ENCODE assay signal across 10 cellular contexts in the genomic region with DNA sequence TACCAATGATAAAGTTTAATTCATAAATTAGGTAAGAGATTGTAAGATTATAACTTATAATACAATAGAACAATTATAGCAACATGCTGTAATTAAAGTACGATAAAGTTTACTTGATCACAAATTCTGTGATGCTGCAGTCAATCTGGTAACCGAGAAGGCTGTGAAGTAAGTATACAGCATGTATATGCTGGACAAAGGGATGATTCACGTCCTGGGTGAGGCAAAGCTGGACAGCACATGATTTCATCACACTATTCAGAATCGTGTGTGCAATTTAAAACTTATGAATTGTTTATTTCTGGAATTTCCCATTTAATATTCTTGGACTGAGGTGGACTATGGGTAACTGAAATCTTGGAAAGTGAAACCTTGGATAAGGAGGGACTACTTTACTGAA.
"Had no signal": no experiment of that assay in that cellular context is flagged by ENCODE, and none has a peak within 500 bp of the region (broad histone marks: within the 10 kb centered on the region; RNA-seq: fewer than 3 reads in every experiment).

No MANE protein-coding gene starts in this region.

- H3K27ac ChIP-seq: colonic mucosa, heart right ventricle, left lung, tibial artery had no signal

- H3K36me3 ChIP-seq: colonic mucosa, heart right ventricle, left lung, tibial artery had no signal

- H3K4me3 ChIP-seq: colonic mucosa, heart right ventricle, left lung, tibial artery had no signal

- H3K4me1 ChIP-seq: colonic mucosa, heart right ventricle, left lung, tibial artery had no signal

- H3K9me3 ChIP-seq: colonic mucosa, tibial artery had no signal

- H3K27me3 ChIP-seq: colonic mucosa, heart right ventricle, left lung, tibial artery had no signal

- DNase-seq: activated effector memory CD4-positive, alpha-beta T cell treated with Interleukin-2 at 50 U/mL for 16 hours; activated T-cell treated with anti-CD3 and anti-CD28 coated beads, Interleukin-2, amount 50 U/mL, for 24 hours; caudate nucleus; colonic mucosa; heart right ventricle; islet precursor cell; occipital lobe; right cardiac atrium; tibial artery had no signal
